17 cellular contexts compared by ENCODE assay signal in the genomic region with DNA sequence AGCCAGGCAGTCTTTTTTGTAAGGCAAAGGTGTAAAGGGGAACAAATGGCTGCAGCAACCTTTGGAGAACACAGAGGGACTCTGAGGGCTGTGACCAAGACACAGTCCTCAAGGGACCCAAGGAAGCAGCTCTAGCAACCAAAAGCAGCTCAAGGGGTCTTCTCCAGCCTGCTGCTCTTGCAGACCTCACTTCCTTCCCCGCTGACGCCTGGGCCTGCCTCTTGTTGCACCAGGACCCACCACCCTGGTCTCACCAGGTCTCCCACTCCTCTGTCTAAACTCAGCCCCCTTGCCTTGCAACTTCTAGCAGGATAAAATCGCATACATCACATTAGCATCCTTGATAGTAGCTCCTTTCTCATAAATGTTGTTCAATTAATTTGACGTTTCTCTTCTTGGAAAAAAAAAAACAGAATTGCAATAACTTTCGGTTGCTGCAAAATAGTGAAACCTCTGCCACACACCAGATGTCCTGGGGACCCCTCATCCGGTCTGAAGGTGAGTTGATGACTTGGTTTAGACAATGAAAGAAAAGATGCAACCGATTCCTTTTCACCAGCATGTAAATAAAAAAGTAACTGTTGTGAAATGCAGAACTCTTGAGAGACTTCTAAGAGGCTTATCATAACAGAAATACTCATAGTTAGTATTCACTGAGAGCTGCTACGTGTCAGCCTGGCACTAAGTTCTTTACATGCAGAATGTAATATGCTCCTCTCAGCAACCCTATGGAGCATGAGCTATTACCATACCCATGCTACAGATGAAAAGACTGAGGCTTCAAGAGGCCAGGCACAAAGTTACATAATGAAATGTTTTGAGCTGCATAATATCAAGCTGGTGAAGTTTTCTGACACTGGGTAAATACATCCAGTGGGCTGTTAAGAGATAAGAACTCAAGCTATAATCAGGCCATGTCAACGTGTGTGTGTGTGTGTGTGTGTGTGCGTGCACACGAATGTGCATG. TPM values are rescaled to one million over a fixed set of nuclear protein-coding genes. Genes with fewer than 3 reads are reported as not detected.
"Had no signal": no experiment of that assay in that cellular context is flagged by ENCODE, and none has a peak within 500 bp of the region (broad histone marks: within the 10 kb centered on the region; RNA-seq: fewer than 3 reads in every experiment).

No MANE protein-coding gene starts in this region.

- H3K4me1 Mint-ChIP-seq: activated B cell treated with CpG ODN at 0.5 μM for 24 hours; activated CD4-positive, alpha-beta T cell treated with anti-CD3 and anti-CD28 coated beads, Interleukin-2, amount 10 ng/mL, durations not matched to agents 24 days and 14 days; activated naive CD4-positive, alpha-beta T cell treated with anti-CD3 and anti-CD28 coated beads, Interleukin-2, amount 50 U/mL, for 24 hours; central memory CD8-positive, alpha-beta T cell; stimulated activated naive B cell treated with anti-CD40 and anti-IgM and Interleukin-4, amounts not matched to agents 10 μg/mL and 1 μg/mL and 100 μg/mL, for 72 hours had no signal

- H3K4me1 ChIP-seq: esophagus muscularis mucosa had no signal

- H2AFZ ChIP-seq: hepatocyte had no signal

- H3K27me3 ChIP-seq: brain microvascular endothelial cell, hepatocyte had no signal

- H3K79me2 ChIP-seq: hepatocyte had no signal

- H3K36me3 Mint-ChIP-seq: activated naive CD4-positive, alpha-beta T cell treated with anti-CD3 and anti-CD28 coated beads, Interleukin-2, amount 50 U/mL, for 24 hours; naive thymus-derived CD4-positive, alpha-beta T cell; stimulated activated naive B cell treated with anti-CD40 and anti-IgM and Interleukin-4, amounts not matched to agents 10 μg/mL and 1 μg/mL and 100 μg/mL, for 72 hours had no signal

- H3K9me3 Mint-ChIP-seq: activated B cell treated with CpG ODN at 0.5 μM for 24 hours; activated CD4-positive, alpha-beta T cell treated with anti-CD3 and anti-CD28 coated beads, Interleukin-2, amount 10 ng/mL, durations not matched to agents 24 days and 14 days; activated naive CD4-positive, alpha-beta T cell treated with anti-CD3 and anti-CD28 coated beads, Interleukin-2, amount 50 U/mL, for 24 hours; central memory CD8-positive, alpha-beta T cell; naive thymus-derived CD4-positive, alpha-beta T cell; stimulated activated naive B cell treated with anti-CD40 and anti-IgM and Interleukin-4, amounts not matched to agents 10 μg/mL and 1 μg/mL and 100 μg/mL, for 72 hours had no signal

- DNase-seq: activated B cell treated with CpG ODN at 0.5 μM for 24 hours; activated CD4-positive, alpha-beta T cell treated with anti-CD3 and anti-CD28 coated beads, Interleukin-2, amount 10 ng/mL, durations not matched to agents 24 days and 14 days; brain microvascular endothelial cell; cortex of kidney; effector CD4-positive, alpha-beta T cell; islet precursor cell; mammary epithelial cell; naive thymus-derived CD4-positive, alpha-beta T cell; stimulated activated naive B cell treated with anti-CD40 and anti-IgM and Interleukin-4, amounts not matched to agents 10 μg/mL and 1 μg/mL and 100 μg/mL, for 72 hours; substantia nigra; trophoblast cell had no signal

- H3K4me2 ChIP-seq: hepatocyte had no signal

- H3K9me3 ChIP-seq: esophagus muscularis mucosa had no signal

- H3K4me3 Mint-ChIP-seq: activated B cell treated with CpG ODN at 0.5 μM for 24 hours; activated CD4-positive, alpha-beta T cell treated with anti-CD3 and anti-CD28 coated beads, Interleukin-2, amount 10 ng/mL, durations not matched to agents 24 days and 14 days; activated naive CD4-positive, alpha-beta T cell treated with anti-CD3 and anti-CD28 coated beads, Interleukin-2, amount 50 U/mL, for 24 hours; central memory CD8-positive, alpha-beta T cell; naive thymus-derived CD4-positive, alpha-beta T cell; stimulated activated naive B cell treated with anti-CD40 and anti-IgM and Interleukin-4, amounts not matched to agents 10 μg/mL and 1 μg/mL and 100 μg/mL, for 72 hours had no signal

- H3K27ac Mint-ChIP-seq: activated B cell treated with CpG ODN at 0.5 μM for 24 hours; activated CD4-positive, alpha-beta T cell treated with anti-CD3 and anti-CD28 coated beads, Interleukin-2, amount 10 ng/mL, durations not matched to agents 24 days and 14 days; activated naive CD4-positive, alpha-beta T cell treated with anti-CD3 and anti-CD28 coated beads, Interleukin-2, amount 50 U/mL, for 24 hours; stimulated activated naive B cell treated with anti-CD40 and anti-IgM and Interleukin-4, amounts not matched to agents 10 μg/mL and 1 μg/mL and 100 μg/mL, for 72 hours had no signal

- H3K4me3 ChIP-seq: esophagus muscularis mucosa, hepatocyte had no signal

- H3K27ac ChIP-seq: brain microvascular endothelial cell, esophagus muscularis mucosa, hepatocyte had no signal

- FAIRE-seq: TTC549 had no signal

- H3K36me3 ChIP-seq: brain microvascular endothelial cell, esophagus muscularis mucosa had no signal

RNA-seq across cellular contexts. Expression of gene UMODL1, which starts 58.5 kb away (rescaled TPM):
- total RNA-seq: activated CD4-positive, alpha-beta T cell treated with anti-CD3 and anti-CD28 coated beads, Interleukin-2, amount 10 ng/mL, durations not matched to agents 24 days and 14 days; renal cortical epithelial cell had no signal
- polyA plus RNA-seq: mammary epithelial cell had no signal
